21 cellular contexts compared by ENCODE assay signal in the genomic region with DNA sequence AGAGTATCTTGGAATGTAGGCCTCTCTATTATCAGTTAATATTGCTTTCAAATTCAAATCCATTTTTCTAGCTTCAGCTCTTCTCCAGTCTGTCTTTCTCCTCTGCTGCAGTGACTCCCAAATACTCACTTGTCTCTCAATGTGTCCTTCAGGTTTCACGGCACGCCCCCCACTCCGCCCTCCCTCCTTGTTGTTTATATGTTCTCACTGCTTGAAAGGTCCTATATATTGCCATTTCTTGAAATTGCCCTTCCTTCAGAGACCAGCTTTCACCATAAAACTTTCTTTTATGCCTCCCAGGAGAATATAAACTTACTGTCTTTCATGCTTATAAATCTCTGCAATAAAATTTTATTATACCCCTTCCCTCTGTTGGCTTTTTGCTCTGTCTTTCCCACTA.
DNase-seq lines count a peak whose midpoint lies in the region; ATAC-seq, FAIRE-seq and TF ChIP-seq lines count a peak whose summit lies in the region.
"Had no signal": no experiment of that assay in that cellular context is flagged by ENCODE, and none has a peak within 500 bp of the region (broad histone marks: within the 10 kb centered on the region; RNA-seq: fewer than 3 reads in every experiment).

No MANE protein-coding gene starts in this region.

- H3K4me3 ChIP-seq in colonic mucosa: no peak overlapping the region
- H3K4me3 ChIP-seq: BLaER1 treated with 17β-estradiol and CSF1 and Interleukin-3, amounts not matched to agents 10 nM and 100 nM had no signal

- ATAC-seq in HG03097 (IDR thresholded peaks at IDR 0.05; ENCODE audit: low FRiP score, unreplicated experiment): no peak
- no peak for ATAC-seq in GM19463 (IDR thresholded peaks at IDR 0.05; ENCODE audit: unreplicated experiment)
- ATAC-seq: CD8-positive, alpha-beta T cell had no signal

- H3K27me3 ChIP-seq in colonic mucosa: no peaks in the 10 kb centered on the region
- H3K27me3 ChIP-seq: BLaER1 treated with 17β-estradiol and CSF1 and Interleukin-3, amounts not matched to agents 10 nM and 100 nM had no signal

- intact Hi-C loops in colonic mucosa (cut with DNase I): no loop called here

- no peaks in the 10 kb centered on the region for H3K9me3 ChIP-seq in colonic mucosa
- H3K9me3 ChIP-seq: BLaER1 treated with 17β-estradiol and CSF1 and Interleukin-3, amounts not matched to agents 10 nM and 100 nM; Caco-2 had no signal

- no peaks in the 10 kb centered on the region for H3K4me1 ChIP-seq in colonic mucosa
- H3K4me1 ChIP-seq: BLaER1 treated with 17β-estradiol and CSF1 and Interleukin-3, amounts not matched to agents 10 nM and 100 nM; Caco-2 had no signal

- no peak overlapping the region for H3K27ac ChIP-seq in colonic mucosa
- H3K27ac ChIP-seq: BLaER1 treated with 17β-estradiol and CSF1 and Interleukin-3, amounts not matched to agents 10 nM and 100 nM; C4-2B had no signal

- no peak for FAIRE-seq in HTR-8/SVneo (lab: Jason Lieb, UNC)
- no peak for FAIRE-seq in urothelium cell line (lab: Jason Lieb, UNC)
- FAIRE-seq: A204.1, D721Med, G401.6, GM12891, GM19239 had no signal

- POLR2A ChIA-PET in HEK293T (lab: Yijun Ruan, JAX): no interaction called here

- no peaks in the 10 kb centered on the region for H3K36me3 ChIP-seq in colonic mucosa
- H3K36me3 ChIP-seq: BLaER1 treated with 17β-estradiol and CSF1 and Interleukin-3, amounts not matched to agents 10 nM and 100 nM had no signal

- no peak overlapping the region for H3K9ac ChIP-seq in colonic mucosa (ENCODE audit: low read depth in 2 of 2, low read length in 2 of 2)
- H3K9ac ChIP-seq: BLaER1 treated with 17β-estradiol and CSF1 and Interleukin-3, amounts not matched to agents 10 nM and 100 nM had no signal

- no peak for TF ChIP-seq CTCF in colonic mucosa (IDR thresholded peaks at IDR 0.05)

- no peak for DNase-seq in HEK293T (ENCODE audit: extremely low spot score)
- DNase-seq in colonic mucosa: peak; percentile 46
- peak; percentile 21 for DNase-seq in left kidney (ENCODE audit: low read depth, low spot score)
- DNase-seq in HTR-8/SVneo (ENCODE audit: insufficient read length, low spot score): no peak
- no peak for DNase-seq in urothelium cell line (ENCODE audit: low spot score)
- DNase-seq: 8988T; AML-193; Caco-2; Calu3; CD4-positive, alpha-beta T cell; CD8-positive, alpha-beta T cell; GF-D8 had no signal

- CTCF ChIA-PET in HEK293T (lab: Yijun Ruan, JAX): no interaction called here

TF ChIP-seq in HEK293T, 16 proteins besides CTCF, POLR2A, EP300 and RAD21:
- no peak for TF ChIP-seq ELF4 (IDR thresholded peaks at IDR 0.05)
- TF ChIP-seq ARNT (IDR thresholded peaks at IDR 0.05): no peak
- no peak for TF ChIP-seq CTBP1 (IDR thresholded peaks at IDR 0.05; ENCODE audit: borderline replicate concordance)
- no peak for TF ChIP-seq FOXM1 (IDR thresholded peaks at IDR 0.05; ENCODE audit: borderline replicate concordance)
- TF ChIP-seq HDGF (IDR thresholded peaks at IDR 0.05; ENCODE audit: borderline replicate concordance): no peak
- 0 out of 2 replicates have a peak, but pooled peaks have one; percentile 15 for TF ChIP-seq PKNOX1 (IDR thresholded peaks at IDR 0.05)

Comparison
In these comparisons a context has a peak if more than half of its experiments do, and no peak if none do; other contexts are left out.
1. DNase-seq: peak in colonic mucosa (single experiment) and left kidney (single experiment); none in HEK293T (single experiment), HTR-8/SVneo (single experiment) and urothelium cell line (single experiment).